13 cellular contexts compared by ENCODE assay signal in genomic region chr11:2788751-2789140, GRCh38.
DNase-seq lines count a peak whose midpoint lies in the region; ATAC-seq and TF ChIP-seq lines count a peak whose summit lies in the region.
"Had no signal": no experiment of that assay in that cellular context is flagged by ENCODE, and none has a peak within 500 bp of the region (broad histone marks: within the 10 kb centered on the region; RNA-seq: fewer than 3 reads in every experiment).

No MANE protein-coding gene starts in this region.

- no peak for TF ChIP-seq POLR2A in spleen (IDR thresholded peaks at IDR 0.05)

- H3K27ac ChIP-seq in ectodermal cell (ENCODE audit: insufficient read depth, low read depth, low read length, poor library complexity, severe bottlenecking) (peak overlapping the region; percentile 16), spleen (no peak overlapping the region)
- H3K27ac ChIP-seq: 22Rv1, sigmoid colon had no signal

- H3K9me3 ChIP-seq in ectodermal cell (ENCODE audit: control insufficient read depth, low read length) (peaks cover 4% of the 10 kb centered on the region), mucosa of descending colon (no peaks in the 10 kb centered on the region), spleen (no peaks in the 10 kb centered on the region)
- H3K9me3 ChIP-seq: sigmoid colon had no signal

- H3K27me3 ChIP-seq in ectodermal cell (ENCODE audit: control insufficient read depth, insufficient read depth, low read length, poor library complexity, severe bottlenecking): peaks cover 28% of the 10 kb centered on the region
- H3K27me3 ChIP-seq in spleen (replicated peaks in 1 of 7): peaks cover 0 to 35% (median 0%) of the 10 kb centered on the region in 7 donors
- H3K27me3 ChIP-seq: sigmoid colon had no signal

- WGBS in ectodermal cell, 2 experiments: 66 to 71% methylated on average over 9 of the region's 9 CpGs
- 46 to 59% (median 56%) methylated on average over 7 to 9 of the region's 9 CpGs for WGBS in spleen, 5 donors

- H3K4me3 ChIP-seq in ectodermal cell (ENCODE audit: insufficient read depth, low read depth, low read length): no peak overlapping the region
- no peak overlapping the region for H3K4me3 ChIP-seq in mucosa of descending colon
- H3K4me3 ChIP-seq in spleen: no peak overlapping the region
- H3K4me3 ChIP-seq: sigmoid colon had no signal

- no peak for ATAC-seq in activated CD4-positive, CD25-positive, alpha-beta regulatory T cell treated with anti-CD3 and anti-CD28 coated beads, Interleukin-2, amount 50 U/mL, for 24 hours
- peak; percentile 63 for ATAC-seq in mucosa of descending colon
- no peak for ATAC-seq in HG02840 (IDR thresholded peaks at IDR 0.05; ENCODE audit: low FRiP score, unreplicated experiment)
- no peak for ATAC-seq in HG03045 (IDR thresholded peaks at IDR 0.05; ENCODE audit: unreplicated experiment)

- TF ChIP-seq CTCF in mucosa of descending colon (IDR thresholded peaks at IDR 0.05) (no peak), spleen (IDR thresholded peaks at IDR 0.05 in 8 of 11, conservative IDR thresholded peaks at IDR 0.05 in 3 of 11) (no peak)

- H3K36me3 ChIP-seq in ectodermal cell (ENCODE audit: control insufficient read depth, insufficient read depth, low read length) (no peaks in the 10 kb centered on the region), mucosa of descending colon (ENCODE audit: low read depth) (no peaks in the 10 kb centered on the region), spleen (peaks cover 0 to 4% (median 0%) of the 10 kb centered on the region in 6 donors)
- H3K36me3 ChIP-seq: sigmoid colon had no signal

- DNase-seq in activated CD4-positive, CD25-positive, alpha-beta regulatory T cell treated with anti-CD3 and anti-CD28 coated beads, Interleukin-2, amount 50 U/mL, for 72 hours: peak; percentile 16
- DNase-seq in mucosa of descending colon (peak; percentile 2 to 30 (median 25)), spleen (peak; percentile 48), NCI-H2107 (lab: John Stamatoyannopoulos, UW) (no peak)
- DNase-seq: activated CD4-positive, alpha-beta T cell treated with anti-CD3 and anti-CD28 coated beads, Interleukin-2, amount 10 ng/mL, durations not matched to agents 24 days and 14 days; GF-D8; NCI-H446 treated with DMSO at 0.1 percent for 48 hours had no signal

- H3K4me1 ChIP-seq in ectodermal cell (ENCODE audit: control insufficient read depth, insufficient read depth, low read length) (peaks cover 12% of the 10 kb centered on the region), mucosa of descending colon (ENCODE audit: low read depth) (no peaks in the 10 kb centered on the region), spleen (peaks cover 0 to 18% (median 13%) of the 10 kb centered on the region in 6 donors)

- intact Hi-C loops in mucosa of descending colon (cut with DNase I, micrococcal nuclease) (no loop called here), spleen (cut with DNase I; ENCODE audit: low total_unique reads) (no loop called here)
